Comparison of ENCODE assay signal across 27 cellular contexts in genomic region chr1:92655197-92655801, GRCh38.
DNase-seq lines count a peak whose midpoint lies in the region; ATAC-seq, FAIRE-seq and TF ChIP-seq lines count a peak whose summit lies in the region.
"Had no signal": no experiment of that assay in that cellular context is flagged by ENCODE, and none has a peak within 500 bp of the region (broad histone marks: within the 10 kb centered on the region; RNA-seq: fewer than 3 reads in every experiment).

No MANE protein-coding gene starts in this region.

- in situ Hi-C loops in HepG2 (cut with HindIII; ENCODE audit: extremely low pct_ligation_motif_present, low pct_unique_long_range_greater_than_20kb): no loop called here
- in situ Hi-C loops in K562 (cut with MboI): no loop called here
- in situ Hi-C loops in GM23248 (cut with MboI): no loop called here

- H3K79me2 ChIP-seq in HepG2 (ENCODE audit: insufficient read depth, low read length): no peaks in the 10 kb centered on the region
- no peaks in the 10 kb centered on the region for H3K79me2 ChIP-seq in K562 (ENCODE audit: control insufficient read depth, insufficient read depth, low read length)
- H3K79me2 ChIP-seq in GM23248 (ENCODE audit: insufficient read depth): no peaks in the 10 kb centered on the region

- BruUV-seq in HepG2 (replicated peaks; lab: Mats Ljungman, UMichigan) (no TSS peak), K562 (replicated peaks; lab: Mats Ljungman, UMichigan) (no TSS peak)

- no peak overlapping the region for H2AFZ ChIP-seq in HepG2 (ENCODE audit: low read length)
- H2AFZ ChIP-seq in K562 (ENCODE audit: low read depth, low read length): no peak overlapping the region
- H2AFZ ChIP-seq in GM23248: no peak overlapping the region
- H2AFZ ChIP-seq: PC-9 had no signal

- no peaks in the 10 kb centered on the region for H3K9me1 ChIP-seq in K562 (ENCODE audit: control insufficient read depth, insufficient read depth, low read length)

- H3K9me2 ChIP-seq in GM23248 (ENCODE audit: insufficient read depth): peaks cover 4% of the 10 kb centered on the region; the same call in 1 of the 2 replicates

- POLR2A ChIA-PET in HepG2 (lab: Yijun Ruan, JAX) (no interaction called here), K562 (lab: Yijun Ruan, JAX) (no interaction called here)

- no peak for FAIRE-seq in HepG2 (lab: Jason Lieb, UNC)
- FAIRE-seq in K562 (lab: Jason Lieb, UNC): no peak
- FAIRE-seq: GM12891, H1 had no signal

- 99% methylated on average over 3 of the region's 3 CpGs for WGBS in HepG2 (ENCODE audit: low lambda C conversion rate)
- 94% methylated on average over 3 of the region's 3 CpGs for WGBS in right lobe of liver (ENCODE audit: insufficient coverage, low coverage, low lambda C conversion rate, missing lambda C conversion rate)
- WGBS in K562 (ENCODE audit: insufficient coverage, low coverage, missing lambda C conversion rate): 75% methylated on average over 3 of the region's 3 CpGs
- WGBS in GM23248 (ENCODE audit: low coverage in 1 of 2, low lambda C conversion rate in 2 of 2, missing lambda C conversion rate in 2 of 2), 2 experiments: 91 to 95% methylated on average over 3 of the region's 3 CpGs

- H3K4me2 ChIP-seq in HepG2 (ENCODE audit: low read depth, low read length): no peak overlapping the region
- no peak overlapping the region for H3K4me2 ChIP-seq in K562 (ENCODE audit: insufficient read depth, low read length)
- no peak overlapping the region for H3K4me2 ChIP-seq in GM23248 (ENCODE audit: unreplicated experiment)
- H3K4me2 ChIP-seq: BLaER1, PC-9 had no signal

- H3K27ac ChIP-seq in HepG2 (ENCODE audit: extremely low read length, insufficient read depth, low read length): no peak overlapping the region
- H3K27ac ChIP-seq in right lobe of liver: no peak overlapping the region
- no peak overlapping the region for H3K27ac ChIP-seq in K562 (ENCODE audit: extremely low read depth, low read depth, low read length)
- H3K27ac ChIP-seq in GM23248: no peak overlapping the region
- H3K27ac ChIP-seq: BLaER1, PC-9, SJCRH30 had no signal

- no peak overlapping the region for H3K4me3 ChIP-seq in HepG2 (replicated peaks in 1 of 3; ENCODE audit: insufficient read depth in 1 of 3, low read depth in 2 of 3, low read length in 3 of 3)
- no peak overlapping the region for H3K4me3 ChIP-seq in right lobe of liver
- H3K4me3 ChIP-seq in K562: no peak overlapping the region
- no peak overlapping the region for H3K4me3 ChIP-seq in fibroblast of villous mesenchyme (ENCODE audit: low read depth, low read length)
- no peak overlapping the region for H3K4me3 ChIP-seq in GM23248
- H3K4me3 ChIP-seq: BLaER1, MG63, PC-9, SJCRH30 had no signal

- H4K20me1 ChIP-seq in HepG2 (ENCODE audit: insufficient read depth, low read length) (no peaks in the 10 kb centered on the region), K562 (replicated peaks; ENCODE audit: control insufficient read depth, insufficient read depth, low read length) (no peaks in the 10 kb centered on the region), GM23248 (ENCODE audit: insufficient read depth) (no peaks in the 10 kb centered on the region)
- H4K20me1 ChIP-seq: BLaER1 had no signal

- TF ChIP-seq CTCF in HepG2 (CRISPR knock-in tag; IDR thresholded peaks at IDR 0.05) (no peak), right lobe of liver (IDR thresholded peaks at IDR 0.05) (no peak), K562 (IDR thresholded peaks at IDR 0.05 in 2 of 3, conservative IDR thresholded peaks at IDR 0.05 in 1 of 3; ENCODE audit: insufficient read depth in 2 of 3, low read depth in 1 of 3, low read length in 3 of 3) (no peak), fibroblast of villous mesenchyme (IDR thresholded peaks at IDR 0.05; ENCODE audit: insufficient read depth, low read depth, low read length) (no peak)

- H3K9me3 ChIP-seq in HepG2 (ENCODE audit: low read length): peaks cover 23% of the 10 kb centered on the region
- peaks cover 0 to 12% (median 0%) of the 10 kb centered on the region in 4 donors for H3K9me3 ChIP-seq in right lobe of liver
- peaks cover 9% of the 10 kb centered on the region for H3K9me3 ChIP-seq in K562 (replicated peaks; ENCODE audit: control insufficient read depth, insufficient read depth, low read depth, low read length)
- H3K9me3 ChIP-seq in GM23248 (ENCODE audit: low read depth): peaks cover 5% of the 10 kb centered on the region

- DNase-seq in HepG2 (ENCODE audit: low spot score) (no peak), right lobe of liver (no peak), K562 (ENCODE audit: extremely low read depth in 1 of 4, low spot score in 3 of 4) (no peak), fibroblast of villous mesenchyme (ENCODE audit: low read depth) (peak; percentile 7), NCI-H2196 (lab: John Stamatoyannopoulos, UW; ENCODE audit: unreplicated experiment) (no peak), SKM-1 (lab: John Stamatoyannopoulos, UW; ENCODE audit: unreplicated experiment) (no peak), GM23248 (no peak)
- no peak for DNase-seq in stimulated activated CD4-positive, alpha-beta T cell treated with anti-CD3 and anti-CD28 coated beads, Interleukin-2, amount 100 ng/mL, for 48 hours
- DNase-seq: 8988T; CD4-positive, CD25-positive, alpha-beta regulatory T cell; DMS79; EL; GDM1; KBM-7; MG63; NCI-H2029; NCI-H446 treated with DMSO at 0.1 percent for 48 hours; NCI-H526; NCI-H82; NK-92 treated with Interleukin-12 subunit alpha and Interleukin-12 subunit beta, amount 100 ng/mL, for 24 hours; PC-9 had no signal

- intact Hi-C loops in HepG2 (cut with micrococcal nuclease; ENCODE audit: unreplicated experiment) (no loop called here), right lobe of liver (cut with DNase I) (no loop called here), K562 (cut with micrococcal nuclease) (no loop called here)

- TF ChIP-seq RAD21 in HepG2 (CRISPR knock-in tag; IDR thresholded peaks at IDR 0.05) (no peak), K562 (CRISPR knock-in tag; conservative IDR thresholded peaks at IDR 0.05 in 1 of 2, IDR thresholded peaks at IDR 0.05 in 1 of 2) (no peak)

- CTCF ChIA-PET in HepG2 (lab: Yijun Ruan, JAX; ENCODE audit: low intra/inter-chr PET ratio, low total read pairs) (no interaction called here), K562 (lab: Yijun Ruan, JAX; ENCODE audit: low intra/inter-chr PET ratio) (no interaction called here)

- H3K36me3 ChIP-seq in HepG2 (replicated peaks in 1 of 2; ENCODE audit: control insufficient read depth in 1 of 2, insufficient read depth in 2 of 2, low read length in 2 of 2) (peaks cover 3 to 8% of the 10 kb centered on the region in 2 experiments; a peak in 2 of 5 replicates), right lobe of liver (peaks cover 0 to 10% (median 1%) of the 10 kb centered on the region in 4 donors), K562 (ENCODE audit: control insufficient read depth, insufficient read depth, low read length) (0 out of 3 replicates have a peak, but pooled peaks cover 3% of the 10 kb centered on the region), GM23248 (ENCODE audit: low read depth) (peaks cover 8% of the 10 kb centered on the region; the same call in 1 of the 2 replicates)
- H3K36me3 ChIP-seq: MG63, SJCRH30 had no signal

- H3K4me1 ChIP-seq in HepG2 (ENCODE audit: insufficient read depth, low read length): no peaks in the 10 kb centered on the region
- H3K4me1 ChIP-seq in right lobe of liver: no peaks in the 10 kb centered on the region
- H3K4me1 ChIP-seq in K562 (replicated peaks in 1 of 2; ENCODE audit: control insufficient read depth in 2 of 2, insufficient read depth in 2 of 2, low read length in 2 of 2): no peaks in the 10 kb centered on the region
- H3K4me1 ChIP-seq in GM23248 (ENCODE audit: insufficient read depth): no peaks in the 10 kb centered on the region
- H3K4me1 ChIP-seq: BLaER1, SJCRH30 had no signal

- H3K27me3 ChIP-seq in HepG2 (ENCODE audit: control insufficient read depth in 1 of 2, insufficient read depth in 2 of 2, low read length in 2 of 2): no peaks in the 10 kb centered on the region
- H3K27me3 ChIP-seq in right lobe of liver: no peaks in the 10 kb centered on the region
- no peaks in the 10 kb centered on the region for H3K27me3 ChIP-seq in K562 (ENCODE audit: control insufficient read depth in 2 of 2, insufficient read depth in 2 of 2, low read length in 2 of 2)
- no peaks in the 10 kb centered on the region for H3K27me3 ChIP-seq in GM23248 (replicated peaks; ENCODE audit: insufficient read depth)
- H3K27me3 ChIP-seq: BLaER1, MG63, SJCRH30 had no signal

- H3F3A ChIP-seq in GM23248 (ENCODE audit: insufficient read depth): no peaks in the 10 kb centered on the region

- TF ChIP-seq EP300 in HepG2 (IDR thresholded peaks at IDR 0.05; ENCODE audit: low read depth in 2 of 2, low read length in 2 of 2): no peak
- TF ChIP-seq EP300 in HepG2 (CRISPR knock-in tag; IDR thresholded peaks at IDR 0.05; ENCODE audit: borderline replicate concordance): no peak
- no peak for TF ChIP-seq EP300 in K562 (IDR thresholded peaks at IDR 0.05; ENCODE audit: low read length)

- ATAC-seq in HepG2 (no peak), right lobe of liver (no peak), K562 (no peak)
- ATAC-seq: Right ventricle myocardium inferior, SK-N-SH treated with all-trans-retinoic acid at 6 μM for 48 hours had no signal

- H3K9ac ChIP-seq in HepG2 (ENCODE audit: insufficient read depth, low read depth, low read length): no peak overlapping the region
- no peak overlapping the region for H3K9ac ChIP-seq in K562 (ENCODE audit: insufficient read depth in 1 of 2, low read depth in 2 of 2, low read length in 2 of 2)
- H3K9ac ChIP-seq in GM23248: no peak overlapping the region
- H3K9ac ChIP-seq: BLaER1 had no signal

- TF ChIP-seq POLR2A in HepG2 (IDR thresholded peaks at IDR 0.05; ENCODE audit: insufficient read depth in 1 of 2, low read depth in 2 of 2, low read length in 2 of 2): no peak
- TF ChIP-seq POLR2A in right lobe of liver (IDR thresholded peaks at IDR 0.05): no peak
- no peak for TF ChIP-seq POLR2A in K562 (conservative IDR thresholded peaks at IDR 0.05)

TF ChIP-seq in HepG2, 621 proteins besides CTCF, POLR2A, EP300 and RAD21:
- TF ChIP-seq ZNF337 (CRISPR knock-in tag; IDR thresholded peaks at IDR 0.05; ENCODE audit: borderline replicate concordance, low read depth): peak; percentile 99; the same call in 1 of the 2 replicates
- no peak for TF ChIP-seq ZSCAN25 (CRISPR knock-in tag; IDR thresholded peaks at IDR 0.05)

TF ChIP-seq in K562, 482 proteins besides CTCF, POLR2A, EP300 and RAD21 (continues in another document):
- no peak for TF ChIP-seq SOX6 (IDR thresholded peaks at IDR 0.05)
- peak in 1 of 2 experiments; percentile 86; a peak in 1 of 3 replicates for TF ChIP-seq CBX3 (IDR thresholded peaks at IDR 0.05; ENCODE audit: borderline replicate concordance in 1 of 2, low read length in 2 of 2)
- 0 out of 2 replicates have a peak, but pooled peaks have one; percentile 49 for TF ChIP-seq CBX5 (IDR thresholded peaks at IDR 0.05; ENCODE audit: borderline replicate concordance, low read depth)

Comparison
In these comparisons a context has a peak if more than half of its experiments do, and no peak if none do; other contexts are left out.
1. Of the 241 proteins assayed by ChIP-seq in both HepG2 and K562: peak only in HepG2: none; only in K562: CBX5; in both: none; in neither: 240.